ENCODE assay signal across 1 cellular context in the genomic region with DNA sequence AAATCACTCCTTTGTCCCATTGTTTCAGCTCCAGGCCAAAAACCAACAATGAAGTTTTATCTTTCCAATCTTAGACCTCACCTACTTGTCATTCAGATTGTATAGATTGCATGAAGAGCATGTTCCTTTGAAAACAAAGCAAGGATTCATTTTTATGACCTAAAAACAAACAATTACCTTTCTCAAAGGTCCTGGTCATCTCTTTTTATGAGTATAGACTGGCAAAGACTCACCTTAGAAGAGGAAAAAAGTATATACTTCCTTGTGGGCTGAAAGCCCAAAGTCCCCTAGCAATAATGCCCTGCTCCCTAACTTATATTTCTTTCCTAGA.
TF ChIP-seq lines count a peak whose summit lies in the region.

No MANE protein-coding gene starts in this region.

TF ChIP-seq in endothelial cell of umbilical vein, 7 proteins besides CTCF, POLR2A, EP300 and RAD21:
- TF ChIP-seq GATA2 (IDR thresholded peaks at IDR 0.05; ENCODE audit: insufficient read depth, insufficient read length, low read depth, low read length) (no peak), JUN (IDR thresholded peaks at IDR 0.05; ENCODE audit: borderline replicate concordance, insufficient read depth, insufficient read length, low read depth) (no peak), MYC (IDR thresholded peaks at IDR 0.05; ENCODE audit: low read depth, low read length) (no peak), POLR2AphosphoS5 (IDR thresholded peaks at IDR 0.05; ENCODE audit: insufficient read depth, low read depth, low read length) (no peak), EZH2 (IDR thresholded peaks at IDR 0.05; ENCODE audit: borderline replicate concordance, low read depth, low read length, severe bottlenecking) (no peak), FOS (IDR thresholded peaks at IDR 0.05; ENCODE audit: borderline replicate concordance, insufficient read depth, low read length) (no peak)
- TF ChIP-seq, protein P1, sequence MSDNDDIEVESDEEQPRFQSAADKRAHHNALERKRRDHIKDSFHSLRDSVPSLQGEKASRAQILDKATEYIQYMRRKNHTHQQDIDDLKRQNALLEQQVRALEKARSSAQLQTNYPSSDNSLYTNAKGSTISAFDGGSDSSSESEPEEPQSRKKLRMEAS (IDR thresholded peaks at IDR 0.05; ENCODE audit: insufficient read depth, insufficient read length): no peak
